1 cellular context compared by ENCODE assay signal in genomic region chr3:166425900-166426611, GRCh38.
TF ChIP-seq lines count a peak whose summit lies in the region.

No MANE protein-coding gene starts in this region.

TF ChIP-seq in GM23338, 12 proteins besides CTCF, POLR2A, EP300 and RAD21:
- TF ChIP-seq, protein P1, sequence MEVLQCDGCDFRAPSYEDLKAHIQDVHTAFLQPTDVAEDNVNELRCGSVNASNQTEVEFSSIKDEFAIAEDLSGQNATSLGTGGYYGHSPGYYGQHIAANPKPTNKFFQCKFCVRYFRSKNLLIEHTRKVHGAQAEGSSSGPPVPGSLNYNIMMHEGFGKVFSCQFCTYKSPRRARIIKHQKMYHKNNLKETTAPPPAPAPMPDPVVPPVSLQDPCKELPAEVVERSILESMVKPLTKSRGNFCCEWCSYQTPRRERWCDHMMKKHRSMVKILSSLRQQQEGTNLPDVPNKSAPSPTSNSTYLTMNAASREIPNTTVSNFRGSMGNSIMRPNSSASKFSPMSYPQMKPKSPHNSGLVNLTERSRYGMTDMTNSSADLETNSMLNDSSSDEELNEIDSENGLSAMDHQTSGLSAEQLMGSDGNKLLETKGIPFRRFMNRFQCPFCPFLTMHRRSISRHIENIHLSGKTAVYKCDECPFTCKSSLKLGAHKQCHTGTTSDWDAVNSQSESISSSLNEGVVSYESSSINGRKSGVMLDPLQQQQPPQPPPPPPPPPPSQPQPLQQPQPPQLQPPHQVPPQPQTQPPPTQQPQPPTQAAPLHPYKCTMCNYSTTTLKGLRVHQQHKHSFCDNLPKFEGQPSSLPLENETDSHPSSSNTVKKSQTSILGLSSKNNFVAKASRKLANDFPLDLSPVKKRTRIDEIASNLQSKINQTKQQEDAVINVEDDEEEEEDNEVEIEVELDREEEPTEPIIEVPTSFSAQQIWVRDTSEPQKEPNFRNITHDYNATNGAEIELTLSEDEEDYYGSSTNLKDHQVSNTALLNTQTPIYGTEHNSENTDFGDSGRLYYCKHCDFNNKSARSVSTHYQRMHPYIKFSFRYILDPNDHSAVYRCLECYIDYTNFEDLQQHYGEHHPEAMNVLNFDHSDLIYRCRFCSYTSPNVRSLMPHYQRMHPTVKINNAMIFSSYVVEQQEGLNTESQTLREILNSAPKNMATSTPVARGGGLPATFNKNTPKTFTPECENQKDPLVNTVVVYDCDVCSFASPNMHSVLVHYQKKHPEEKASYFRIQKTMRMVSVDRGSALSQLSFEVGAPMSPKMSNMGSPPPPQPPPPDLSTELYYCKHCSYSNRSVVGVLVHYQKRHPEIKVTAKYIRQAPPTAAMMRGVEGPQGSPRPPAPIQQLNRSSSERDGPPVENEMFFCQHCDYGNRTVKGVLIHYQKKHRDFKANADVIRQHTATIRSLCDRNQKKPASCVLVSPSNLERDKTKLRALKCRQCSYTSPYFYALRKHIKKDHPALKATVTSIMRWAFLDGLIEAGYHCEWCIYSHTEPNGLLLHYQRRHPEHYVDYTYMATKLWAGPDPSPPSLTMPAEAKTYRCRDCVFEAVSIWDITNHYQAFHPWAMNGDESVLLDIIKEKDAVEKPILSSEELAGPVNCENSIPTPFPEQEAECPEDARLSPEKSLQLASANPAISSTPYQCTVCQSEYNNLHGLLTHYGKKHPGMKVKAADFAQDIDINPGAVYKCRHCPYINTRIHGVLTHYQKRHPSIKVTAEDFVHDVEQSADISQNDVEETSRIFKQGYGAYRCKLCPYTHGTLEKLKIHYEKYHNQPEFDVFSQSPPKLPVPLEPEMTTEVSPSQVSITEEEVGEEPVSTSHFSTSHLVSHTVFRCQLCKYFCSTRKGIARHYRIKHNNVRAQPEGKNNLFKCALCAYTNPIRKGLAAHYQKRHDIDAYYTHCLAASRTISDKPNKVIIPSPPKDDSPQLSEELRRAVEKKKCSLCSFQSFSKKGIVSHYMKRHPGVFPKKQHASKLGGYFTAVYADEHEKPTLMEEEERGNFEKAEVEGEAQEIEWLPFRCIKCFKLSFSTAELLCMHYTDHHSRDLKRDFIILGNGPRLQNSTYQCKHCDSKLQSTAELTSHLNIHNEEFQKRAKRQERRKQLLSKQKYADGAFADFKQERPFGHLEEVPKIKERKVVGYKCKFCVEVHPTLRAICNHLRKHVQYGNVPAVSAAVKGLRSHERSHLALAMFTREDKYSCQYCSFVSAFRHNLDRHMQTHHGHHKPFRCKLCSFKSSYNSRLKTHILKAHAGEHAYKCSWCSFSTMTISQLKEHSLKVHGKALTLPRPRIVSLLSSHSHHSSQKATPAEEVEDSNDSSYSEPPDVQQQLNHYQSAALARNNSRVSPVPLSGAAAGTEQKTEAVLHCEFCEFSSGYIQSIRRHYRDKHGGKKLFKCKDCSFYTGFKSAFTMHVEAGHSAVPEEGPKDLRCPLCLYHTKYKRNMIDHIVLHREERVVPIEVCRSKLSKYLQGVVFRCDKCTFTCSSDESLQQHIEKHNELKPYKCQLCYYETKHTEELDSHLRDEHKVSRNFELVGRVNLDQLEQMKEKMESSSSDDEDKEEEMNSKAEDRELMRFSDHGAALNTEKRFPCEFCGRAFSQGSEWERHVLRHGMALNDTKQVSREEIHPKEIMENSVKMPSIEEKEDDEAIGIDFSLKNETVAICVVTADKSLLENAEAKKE (CRISPR knock-in tag; IDR thresholded peaks at IDR 0.05) = no peak
- no peak for TF ChIP-seq CREB1 (CRISPR knock-in tag; IDR thresholded peaks at IDR 0.05; ENCODE audit: low read depth)
- TF ChIP-seq STAT1 (IDR thresholded peaks at IDR 0.05; ENCODE audit: unreplicated experiment) = no peak
- TF ChIP-seq, protein P2, sequence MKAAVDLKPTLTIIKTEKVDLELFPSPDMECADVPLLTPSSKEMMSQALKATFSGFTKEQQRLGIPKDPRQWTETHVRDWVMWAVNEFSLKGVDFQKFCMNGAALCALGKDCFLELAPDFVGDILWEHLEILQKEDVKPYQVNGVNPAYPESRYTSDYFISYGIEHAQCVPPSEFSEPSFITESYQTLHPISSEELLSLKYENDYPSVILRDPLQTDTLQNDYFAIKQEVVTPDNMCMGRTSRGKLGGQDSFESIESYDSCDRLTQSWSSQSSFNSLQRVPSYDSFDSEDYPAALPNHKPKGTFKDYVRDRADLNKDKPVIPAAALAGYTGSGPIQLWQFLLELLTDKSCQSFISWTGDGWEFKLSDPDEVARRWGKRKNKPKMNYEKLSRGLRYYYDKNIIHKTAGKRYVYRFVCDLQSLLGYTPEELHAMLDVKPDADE (IDR thresholded peaks at IDR 0.05) = no peak
- TF ChIP-seq ZNF331 (CRISPR knock-in tag; IDR thresholded peaks at IDR 0.05; ENCODE audit: low read depth) = no peak
- no peak for TF ChIP-seq NANOG (IDR thresholded peaks at IDR 0.05; ENCODE audit: borderline replicate concordance)
- no peak for TF ChIP-seq EZH2 (IDR thresholded peaks at IDR 0.05; ENCODE audit: low read depth, unreplicated experiment)
- TF ChIP-seq JUNB (IDR thresholded peaks at IDR 0.05; ENCODE audit: unreplicated experiment) = no peak
- no peak for TF ChIP-seq EZH2phosphoT487 (IDR thresholded peaks at IDR 0.05; ENCODE audit: unreplicated experiment)
- TF ChIP-seq, protein P3, sequence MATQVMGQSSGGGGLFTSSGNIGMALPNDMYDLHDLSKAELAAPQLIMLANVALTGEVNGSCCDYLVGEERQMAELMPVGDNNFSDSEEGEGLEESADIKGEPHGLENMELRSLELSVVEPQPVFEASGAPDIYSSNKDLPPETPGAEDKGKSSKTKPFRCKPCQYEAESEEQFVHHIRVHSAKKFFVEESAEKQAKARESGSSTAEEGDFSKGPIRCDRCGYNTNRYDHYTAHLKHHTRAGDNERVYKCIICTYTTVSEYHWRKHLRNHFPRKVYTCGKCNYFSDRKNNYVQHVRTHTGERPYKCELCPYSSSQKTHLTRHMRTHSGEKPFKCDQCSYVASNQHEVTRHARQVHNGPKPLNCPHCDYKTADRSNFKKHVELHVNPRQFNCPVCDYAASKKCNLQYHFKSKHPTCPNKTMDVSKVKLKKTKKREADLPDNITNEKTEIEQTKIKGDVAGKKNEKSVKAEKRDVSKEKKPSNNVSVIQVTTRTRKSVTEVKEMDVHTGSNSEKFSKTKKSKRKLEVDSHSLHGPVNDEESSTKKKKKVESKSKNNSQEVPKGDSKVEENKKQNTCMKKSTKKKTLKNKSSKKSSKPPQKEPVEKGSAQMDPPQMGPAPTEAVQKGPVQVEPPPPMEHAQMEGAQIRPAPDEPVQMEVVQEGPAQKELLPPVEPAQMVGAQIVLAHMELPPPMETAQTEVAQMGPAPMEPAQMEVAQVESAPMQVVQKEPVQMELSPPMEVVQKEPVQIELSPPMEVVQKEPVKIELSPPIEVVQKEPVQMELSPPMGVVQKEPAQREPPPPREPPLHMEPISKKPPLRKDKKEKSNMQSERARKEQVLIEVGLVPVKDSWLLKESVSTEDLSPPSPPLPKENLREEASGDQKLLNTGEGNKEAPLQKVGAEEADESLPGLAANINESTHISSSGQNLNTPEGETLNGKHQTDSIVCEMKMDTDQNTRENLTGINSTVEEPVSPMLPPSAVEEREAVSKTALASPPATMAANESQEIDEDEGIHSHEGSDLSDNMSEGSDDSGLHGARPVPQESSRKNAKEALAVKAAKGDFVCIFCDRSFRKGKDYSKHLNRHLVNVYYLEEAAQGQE (IDR thresholded peaks at IDR 0.05; ENCODE audit: unreplicated experiment) = no peak
- no peak for TF ChIP-seq ZNF114 (CRISPR knock-in tag; IDR thresholded peaks at IDR 0.05)
- TF ChIP-seq POLR2AphosphoS5 (IDR thresholded peaks at IDR 0.05; ENCODE audit: low read depth) = no peak
TF ChIP-seq in GM23338: peak in this region for 0.
